Comparison of ENCODE assay signal across 29 cellular contexts in the genomic region with DNA sequence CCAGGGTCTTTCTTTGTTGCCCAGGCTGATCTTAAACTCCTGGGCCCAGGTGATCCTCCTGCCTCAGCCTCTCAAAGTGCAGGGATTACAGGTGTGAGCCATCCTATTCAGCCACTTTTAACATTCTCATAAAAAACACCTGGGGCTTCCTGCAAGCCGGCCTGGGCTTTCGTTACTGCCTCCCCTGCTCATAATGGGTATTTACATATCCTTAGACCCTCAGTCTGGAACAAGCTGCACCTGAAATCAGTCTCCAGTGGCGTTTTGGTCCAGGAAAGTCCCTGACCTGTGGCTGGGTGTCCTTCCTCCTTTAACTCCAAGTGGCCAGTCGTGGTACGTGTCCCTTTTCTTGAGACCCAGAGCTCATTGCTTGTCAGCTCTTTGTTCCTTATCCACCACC.
"Had no signal": no experiment of that assay in that cellular context is flagged by ENCODE, and none has a peak within 500 bp of the region (broad histone marks: within the 10 kb centered on the region; RNA-seq: fewer than 3 reads in every experiment).

No MANE protein-coding gene starts in this region.

- DNase-seq: activated B cell treated with CpG ODN at 0.5 μM for 24 hours; activated CD4-positive, alpha-beta T cell treated with anti-CD3 and anti-CD28 coated beads for 36 hours; activated CD4-positive, alpha-beta T cell treated with anti-CD3 and anti-CD28 coated beads, Interleukin-2, amount 50 U/mL, for 4 hours; activated CD8-positive, alpha-beta memory T cell treated with anti-CD3 and anti-CD28 coated beads for 24 hours; activated CD8-positive, alpha-beta memory T cell treated with anti-CD3 and anti-CD28 coated beads, Interleukin-2, amount 50 U/mL, for 4 hours; activated naive CD4-positive, alpha-beta T cell; activated T-cell treated with anti-CD3 and anti-CD28 coated beads, Interleukin-2, amount 50 U/mL, for 24 hours; adrenal gland; brain microvascular endothelial cell; central memory CD4-positive, alpha-beta T cell; heart left ventricle; left ventricle myocardium superior; mammary epithelial cell; naive thymus-derived CD8-positive, alpha-beta T cell; retina; sigmoid colon; stimulated activated CD4-positive, alpha-beta T cell treated with anti-CD3 and anti-CD28 coated beads, Interleukin-15, amount 100 ng/mL, for 24 hours; stimulated activated CD8-positive, alpha-beta memory T cell treated with anti-CD3 and anti-CD28 coated beads, Interleukin-4, amount 100 ng/mL, for 48 hours; stimulated activated naive B cell treated with anti-CD40 and anti-IgM and Interleukin-4, amounts not matched to agents 10 μg/mL and 1 μg/mL and 100 μg/mL, for 72 hours had no signal

- H3K4me3 Mint-ChIP-seq: activated B cell treated with CpG ODN at 0.5 μM for 24 hours; activated CD4-positive, alpha-beta T cell treated with anti-CD3 and anti-CD28 coated beads for 36 hours; activated naive CD8-positive, alpha-beta T cell; activated T-cell treated with anti-CD3 and anti-CD28 coated beads, Interleukin-2, amount 50 U/mL, for 24 hours; activated T-helper 17 cell treated with anti-CD3 and anti-CD28 coated beads, Interleukin-2, amount 50 U/mL, for 72 hours; mesothelial cell of epicardium; naive thymus-derived CD8-positive, alpha-beta T cell; neural progenitor cell; stimulated activated naive B cell treated with anti-CD40 and anti-IgM and Interleukin-4, amounts not matched to agents 10 μg/mL and 1 μg/mL and 100 μg/mL, for 72 hours; type B pancreatic cell had no signal

- H3K4me1 Mint-ChIP-seq: activated B cell treated with CpG ODN at 0.5 μM for 24 hours; activated CD4-positive, alpha-beta T cell treated with anti-CD3 and anti-CD28 coated beads for 36 hours; activated T-helper 17 cell treated with anti-CD3 and anti-CD28 coated beads, Interleukin-2, amount 50 U/mL, for 72 hours; naive thymus-derived CD8-positive, alpha-beta T cell; neural progenitor cell; stimulated activated naive B cell treated with anti-CD40 and anti-IgM and Interleukin-4, amounts not matched to agents 10 μg/mL and 1 μg/mL and 100 μg/mL, for 72 hours had no signal

- H3K27ac Mint-ChIP-seq: activated B cell treated with CpG ODN at 0.5 μM for 24 hours; activated CD4-positive, alpha-beta T cell treated with anti-CD3 and anti-CD28 coated beads for 36 hours; activated naive CD8-positive, alpha-beta T cell; activated T-cell treated with anti-CD3 and anti-CD28 coated beads, Interleukin-2, amount 50 U/mL, for 24 hours; activated T-helper 17 cell treated with anti-CD3 and anti-CD28 coated beads, Interleukin-2, amount 50 U/mL, for 72 hours; mesothelial cell of epicardium; naive thymus-derived CD8-positive, alpha-beta T cell; neural progenitor cell; progenitor cell of endocrine pancreas; stimulated activated naive B cell treated with anti-CD40 and anti-IgM and Interleukin-4, amounts not matched to agents 10 μg/mL and 1 μg/mL and 100 μg/mL, for 72 hours; type B pancreatic cell had no signal

- H3K9me3 Mint-ChIP-seq: activated B cell treated with CpG ODN at 0.5 μM for 24 hours; activated T-cell treated with anti-CD3 and anti-CD28 coated beads, Interleukin-2, amount 50 U/mL, for 24 hours; activated T-helper 17 cell treated with anti-CD3 and anti-CD28 coated beads, Interleukin-2, amount 50 U/mL, for 72 hours; mesothelial cell of epicardium; naive thymus-derived CD8-positive, alpha-beta T cell; neural progenitor cell; stimulated activated naive B cell treated with anti-CD40 and anti-IgM and Interleukin-4, amounts not matched to agents 10 μg/mL and 1 μg/mL and 100 μg/mL, for 72 hours; type B pancreatic cell had no signal

- H3K27ac ChIP-seq: adrenal gland, ascending aorta, brain microvascular endothelial cell, epithelial cell of prostate, heart left ventricle, neural progenitor cell, sigmoid colon, vagina had no signal

- H3K36me3 Mint-ChIP-seq: activated naive CD8-positive, alpha-beta T cell; mesothelial cell of epicardium; naive thymus-derived CD8-positive, alpha-beta T cell; stimulated activated naive B cell treated with anti-CD40 and anti-IgM and Interleukin-4, amounts not matched to agents 10 μg/mL and 1 μg/mL and 100 μg/mL, for 72 hours; type B pancreatic cell had no signal

- ATAC-seq: activated CD4-positive, alpha-beta T cell treated with anti-CD3 and anti-CD28 coated beads for 36 hours; activated T-helper 17 cell treated with anti-CD3 and anti-CD28 coated beads, Interleukin-2, amount 50 U/mL, for 72 hours; heart left ventricle; left ventricle myocardium superior; naive thymus-derived CD8-positive, alpha-beta T cell; stimulated activated naive B cell treated with anti-CD40 and anti-IgM and Interleukin-4, amounts not matched to agents 10 μg/mL and 1 μg/mL and 100 μg/mL, for 72 hours had no signal

- H3K4me3 ChIP-seq: adrenal gland, ascending aorta, heart left ventricle, neural progenitor cell, sigmoid colon, smooth muscle cell, vagina had no signal

- H3K27me3 Mint-ChIP-seq: activated B cell treated with CpG ODN at 0.5 μM for 24 hours; activated CD4-positive, alpha-beta T cell treated with anti-CD3 and anti-CD28 coated beads for 36 hours; activated naive CD8-positive, alpha-beta T cell; activated T-cell treated with anti-CD3 and anti-CD28 coated beads, Interleukin-2, amount 50 U/mL, for 24 hours; activated T-helper 17 cell treated with anti-CD3 and anti-CD28 coated beads, Interleukin-2, amount 50 U/mL, for 72 hours; naive thymus-derived CD8-positive, alpha-beta T cell; type B pancreatic cell had no signal
